In genomic region chr7:157568071-157568784, GRCh38 we compare ENCODE assay signal across 8 cellular contexts.
A peak's percentile ranks its signal among the peaks of the same experiment; 100 is the strongest.
DNase-seq lines count a peak whose midpoint lies in the region; ATAC-seq, FAIRE-seq and TF ChIP-seq lines count a peak whose summit lies in the region.

No MANE protein-coding gene starts in this region.

- DNase-seq in COR-L47 (lab: John Stamatoyannopoulos, UW): peak; percentile 64
- DNase-seq in PC-9: no peak
- DNase-seq in iPS-NIHi11 (ENCODE audit: low spot score): no peak
- no peak for DNase-seq in epidermal melanocyte (ENCODE audit: insufficient read length, low spot score)
- no peak for DNase-seq in D721Med (ENCODE audit: insufficient read length, low spot score)

- no peak overlapping the region for H3K4me3 ChIP-seq in PC-9
- peak overlapping the region; percentile 62 for H3K4me3 ChIP-seq in parathyroid adenoma (ENCODE audit: low read depth, low read length)

- no peaks in the 10 kb centered on the region for H3K79me2 ChIP-seq in PC-9 (ENCODE audit: low read depth)
- H3K79me2 ChIP-seq in parathyroid adenoma: no peaks in the 10 kb centered on the region

- H4K20me1 ChIP-seq in PC-9 (ENCODE audit: insufficient read depth): no peaks in the 10 kb centered on the region

- BruUV-seq in PC-9 (replicated peaks; lab: Mats Ljungman, UMichigan): no TSS peak

- H3K36me3 ChIP-seq in PC-9 (ENCODE audit: low read depth) (no peaks in the 10 kb centered on the region), parathyroid adenoma (ENCODE audit: control insufficient read depth, insufficient read depth, low read length) (no peaks in the 10 kb centered on the region)

- H3K9me3 ChIP-seq in PC-9 (ENCODE audit: insufficient read depth, low read depth) (no peaks in the 10 kb centered on the region; the same call in 1 of the 2 replicates), parathyroid adenoma (ENCODE audit: control insufficient read depth, low read length) (no peaks in the 10 kb centered on the region)

- H3K9ac ChIP-seq in parathyroid adenoma: no peak overlapping the region

- H2AFZ ChIP-seq in PC-9 (no peak overlapping the region), parathyroid adenoma (peak overlapping the region; percentile 70)

- CTCF ChIA-PET in PC-9 (lab: Charles Lee): no interaction called here

- H3K4me2 ChIP-seq in PC-9 (peak overlapping the region; percentile 45), parathyroid adenoma (ENCODE audit: low read length) (peak overlapping the region; percentile 65)

- H3K27ac ChIP-seq in PC-9 (no peak overlapping the region), parathyroid adenoma (no peak overlapping the region)

- intact Hi-C loops in PC-9 (cut with micrococcal nuclease; ENCODE audit: unreplicated experiment): no loop called here

- POLR2A ChIA-PET in PC-9 (lab: Charles Lee; ENCODE audit: unreplicated experiment): no interaction called here

- TF ChIP-seq CTCF in PC-9 (conservative IDR thresholded peaks at IDR 0.05) (no peak), parathyroid adenoma (IDR thresholded peaks at IDR 0.05) (no peak), D721Med (IDR thresholded peaks at IDR 0.05; ENCODE audit: insufficient read depth, missing control alignments) (no peak)

- ATAC-seq in esophagus mucosa (peak; percentile 14), GM18505 (IDR thresholded peaks at IDR 0.05; ENCODE audit: unreplicated experiment) (no peak)

- H3K9me2 ChIP-seq in PC-9 (ENCODE audit: insufficient read depth): no peaks in the 10 kb centered on the region

- no peaks in the 10 kb centered on the region for H3F3A ChIP-seq in PC-9 (ENCODE audit: insufficient read depth, low read depth)

- H3K4me1 ChIP-seq in PC-9 (replicated peaks; ENCODE audit: insufficient read depth): no peaks in the 10 kb centered on the region
- no peaks in the 10 kb centered on the region for H3K4me1 ChIP-seq in parathyroid adenoma

- no peak for FAIRE-seq in D721Med (lab: Jason Lieb, UNC)

- TF ChIP-seq POLR2A in GM18505 (IDR thresholded peaks at IDR 0.05; ENCODE audit: borderline replicate concordance, extremely low read depth, insufficient read depth, insufficient read length): no peak

- H3K27me3 ChIP-seq in PC-9 (ENCODE audit: insufficient read depth, low read depth): peaks cover 97% of the 10 kb centered on the region
- H3K27me3 ChIP-seq in parathyroid adenoma (ENCODE audit: control insufficient read depth, insufficient read depth, low read length): no peaks in the 10 kb centered on the region
